Comparison of ENCODE assay signal across 9 cellular contexts in genomic region chr17:80761421-80761871, GRCh38.
DNase-seq lines count a peak whose midpoint lies in the region; ATAC-seq, FAIRE-seq and TF ChIP-seq lines count a peak whose summit lies in the region.
"Had no signal": no experiment of that assay in that cellular context is flagged by ENCODE, and none has a peak within 500 bp of the region (broad histone marks: within the 10 kb centered on the region; RNA-seq: fewer than 3 reads in every experiment).

No MANE protein-coding gene starts in this region.

- no peak overlapping the region for H3K9ac ChIP-seq in neural progenitor cell

- H3K4me3 Mint-ChIP-seq in neural progenitor cell: no peak overlapping the region

- H3K4me1 Mint-ChIP-seq in neural progenitor cell: no peaks in the 10 kb centered on the region

- H3F3A ChIP-seq in neural progenitor cell (ENCODE audit: low read depth): no peaks in the 10 kb centered on the region

- no peak overlapping the region for H2AFZ ChIP-seq in neural progenitor cell (replicated peaks)

- CTCF ChIA-PET in A549 (lab: Yijun Ruan, JAX): interaction anchor here (1.1 kb wide), 1 partner anchor 9 kb away, joined by 3 read pairs; no protein-coding TSS in a partner anchor

- POLR2A ChIA-PET in A549 (lab: Yijun Ruan, JAX): no interaction called here

- H3K4me1 ChIP-seq in A549 (peaks cover 26% of the 10 kb centered on the region), thymus (ENCODE audit: control insufficient read depth, insufficient read depth, low read length) (peaks cover 48% of the 10 kb centered on the region), neural progenitor cell (no peaks in the 10 kb centered on the region), mucosa of descending colon (ENCODE audit: low read depth) (peaks cover 12% of the 10 kb centered on the region)
- H3K4me1 ChIP-seq: adrenal gland had no signal

- TF ChIP-seq POLR2A in A549 (IDR thresholded peaks at IDR 0.05; ENCODE audit: low read length): no peak

- 39% methylated on average over 15 of the region's 15 CpGs for WGBS in A549 (ENCODE audit: missing lambda C conversion rate)
- 17% methylated on average over 15 of the region's 15 CpGs for WGBS in thymus

- H3K27ac ChIP-seq in A549: peak overlapping the region in 1 of 2 experiments; percentile 52; a peak in 2 of 6 replicates
- H3K27ac ChIP-seq in thymus (ENCODE audit: low read depth): peak overlapping the region; percentile 78
- no peak overlapping the region for H3K27ac ChIP-seq in neural progenitor cell

- H3K4me2 ChIP-seq in A549 (peak overlapping the region; percentile 57), neural progenitor cell (no peak overlapping the region)

- peak in 1 of 2 experiments; percentile 55 for DNase-seq in A549 (ENCODE audit: low read depth in 1 of 2, low spot score in 1 of 2)
- DNase-seq in NCI-H345 treated with DMSO at 0.1 percent for 48 hours (lab: John Stamatoyannopoulos, UW; ENCODE audit: unreplicated experiment): peak; percentile 80
- DNase-seq in activated T-cell treated with anti-CD3 and anti-CD28 coated beads for 48 hours (ENCODE audit: low read depth): peak; percentile 74
- DNase-seq in islet precursor cell: peak; percentile 83
- DNase-seq in neural progenitor cell (ENCODE audit: low spot score): no peak
- DNase-seq in mucosa of descending colon: no peak
- DNase-seq in GM19239 (ENCODE audit: insufficient read length, low spot score): no peak

- H3K9me3 ChIP-seq in A549 (no peaks in the 10 kb centered on the region), thymus (ENCODE audit: control insufficient read depth) (no peaks in the 10 kb centered on the region), neural progenitor cell (ENCODE audit: low read depth) (no peaks in the 10 kb centered on the region), mucosa of descending colon (no peaks in the 10 kb centered on the region)
- H3K9me3 ChIP-seq: adrenal gland had no signal

- no peaks in the 10 kb centered on the region for H3K79me2 ChIP-seq in neural progenitor cell (ENCODE audit: low read depth)

- H3K4me3 ChIP-seq in A549: no peak overlapping the region
- H3K4me3 ChIP-seq in thymus (ENCODE audit: low read length): peak overlapping the region; percentile 0
- H3K4me3 ChIP-seq in neural progenitor cell: no peak overlapping the region
- no peak overlapping the region for H3K4me3 ChIP-seq in mucosa of descending colon
- H3K4me3 ChIP-seq: adrenal gland had no signal

- H3K36me3 Mint-ChIP-seq in neural progenitor cell: peaks cover 4% of the 10 kb centered on the region

- no peaks in the 10 kb centered on the region for H3K27me3 Mint-ChIP-seq in neural progenitor cell (ENCODE audit: insufficient read depth, low read depth)

- ATAC-seq in A549 (peak; percentile 62 to 80; a peak in 5 of 6 replicates), mucosa of descending colon (no peak)

- intact Hi-C loops in mucosa of descending colon (cut with DNase I, micrococcal nuclease): no loop called here

- peak; percentile 61 for FAIRE-seq in A549 (lab: Jason Lieb, UNC)
- no peak for FAIRE-seq in GM19239 (lab: Jason Lieb, UNC)

- H3K36me3 ChIP-seq in thymus (ENCODE audit: control insufficient read depth, insufficient read depth): peaks cover 10% of the 10 kb centered on the region
- no peaks in the 10 kb centered on the region for H3K36me3 ChIP-seq in neural progenitor cell
- peaks cover 3% of the 10 kb centered on the region for H3K36me3 ChIP-seq in mucosa of descending colon (ENCODE audit: low read depth)
- H3K36me3 ChIP-seq: adrenal gland had no signal

- TF ChIP-seq CTCF in A549 (IDR thresholded peaks at IDR 0.05) (no peak), neural progenitor cell (IDR thresholded peaks at IDR 0.05) (no peak), mucosa of descending colon (IDR thresholded peaks at IDR 0.05) (no peak)

- H3K9me3 Mint-ChIP-seq in neural progenitor cell: no peaks in the 10 kb centered on the region

- no peaks in the 10 kb centered on the region for H4K20me1 ChIP-seq in neural progenitor cell (ENCODE audit: low read depth)

- H3K27ac Mint-ChIP-seq in neural progenitor cell: no peak overlapping the region

- TF ChIP-seq EP300 in A549 (IDR thresholded peaks at IDR 0.05): no peak

- H3K27me3 ChIP-seq in thymus (ENCODE audit: control insufficient read depth, insufficient read depth) (no peaks in the 10 kb centered on the region), neural progenitor cell (no peaks in the 10 kb centered on the region)
- H3K27me3 ChIP-seq: adrenal gland had no signal

- TF ChIP-seq RAD21 in A549 (conservative IDR thresholded peaks at IDR 0.05 in 1 of 2, IDR thresholded peaks at IDR 0.05 in 1 of 2): peak in 1 of 2 experiments; percentile 16; a peak in 1 of 5 replicates

TF ChIP-seq in A549, 52 proteins besides CTCF, POLR2A, EP300 and RAD21:
- TF ChIP-seq E2F6 (IDR thresholded peaks at IDR 0.05; ENCODE audit: borderline replicate concordance, low read depth) (no peak), BCL3 (IDR thresholded peaks at IDR 0.05) (no peak), FOSL2 (IDR thresholded peaks at IDR 0.05) (no peak), FOSL2 (CRISPR knock-in tag; IDR thresholded peaks at IDR 0.05) (peak; percentile 46), KDM5A (IDR thresholded peaks at IDR 0.05) (no peak), EHMT2 (IDR thresholded peaks at IDR 0.05; ENCODE audit: low read depth) (no peak), JUNB (IDR thresholded peaks at IDR 0.05) (0 out of 2 replicates have a peak, but pooled peaks have one; percentile 32), TFCP2L1 (CRISPR knock-in tag; IDR thresholded peaks at IDR 0.05) (no peak), TP53 (CRISPR knock-in tag; IDR thresholded peaks at IDR 0.05) (no peak), HOXB5 (CRISPR knock-in tag; IDR thresholded peaks at IDR 0.05) (no peak), HOXA7 (CRISPR knock-in tag; IDR thresholded peaks at IDR 0.05) (no peak), ATOH8 (CRISPR knock-in tag; IDR thresholded peaks at IDR 0.05; ENCODE audit: low read depth) (no peak), SREBF2 (IDR thresholded peaks at IDR 0.05) (no peak)
- TF ChIP-seq, protein P1, sequence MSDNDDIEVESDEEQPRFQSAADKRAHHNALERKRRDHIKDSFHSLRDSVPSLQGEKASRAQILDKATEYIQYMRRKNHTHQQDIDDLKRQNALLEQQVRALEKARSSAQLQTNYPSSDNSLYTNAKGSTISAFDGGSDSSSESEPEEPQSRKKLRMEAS (IDR thresholded peaks at IDR 0.05): peak; percentile 60
- TF ChIP-seq, protein P2, sequence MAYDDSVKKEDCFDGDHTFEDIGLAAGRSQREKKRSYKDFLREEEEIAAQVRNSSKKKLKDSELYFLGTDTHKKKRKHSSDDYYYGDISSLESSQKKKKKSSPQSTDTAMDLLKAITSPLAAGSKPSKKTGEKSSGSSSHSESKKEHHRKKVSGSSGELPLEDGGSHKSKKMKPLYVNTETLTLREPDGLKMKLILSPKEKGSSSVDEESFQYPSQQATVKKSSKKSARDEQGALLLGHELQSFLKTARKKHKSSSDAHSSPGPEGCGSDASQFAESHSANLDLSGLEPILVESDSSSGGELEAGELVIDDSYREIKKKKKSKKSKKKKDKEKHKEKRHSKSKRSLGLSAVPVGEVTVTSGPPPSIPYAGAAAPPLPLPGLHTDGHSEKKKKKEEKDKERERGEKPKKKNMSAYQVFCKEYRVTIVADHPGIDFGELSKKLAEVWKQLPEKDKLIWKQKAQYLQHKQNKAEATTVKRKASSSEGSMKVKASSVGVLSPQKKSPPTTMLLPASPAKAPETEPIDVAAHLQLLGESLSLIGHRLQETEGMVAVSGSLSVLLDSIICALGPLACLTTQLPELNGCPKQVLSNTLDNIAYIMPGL (CRISPR knock-in tag; IDR thresholded peaks at IDR 0.05; ENCODE audit: borderline replicate concordance): no peak

Comparison
In these comparisons a context has a peak if more than half of its experiments do, and no peak if none do; other contexts are left out.
1. DNase-seq: peak in NCI-H345 treated with DMSO at 0.1 percent for 48 hours (single experiment), activated T-cell treated with anti-CD3 and anti-CD28 coated beads for 48 hours (single experiment) and islet precursor cell (single experiment); none in neural progenitor cell (single experiment), mucosa of descending colon (0 of 3) and GM19239 (single experiment).